Comparison of ENCODE assay signal across 24 cellular contexts in the genomic region with DNA sequence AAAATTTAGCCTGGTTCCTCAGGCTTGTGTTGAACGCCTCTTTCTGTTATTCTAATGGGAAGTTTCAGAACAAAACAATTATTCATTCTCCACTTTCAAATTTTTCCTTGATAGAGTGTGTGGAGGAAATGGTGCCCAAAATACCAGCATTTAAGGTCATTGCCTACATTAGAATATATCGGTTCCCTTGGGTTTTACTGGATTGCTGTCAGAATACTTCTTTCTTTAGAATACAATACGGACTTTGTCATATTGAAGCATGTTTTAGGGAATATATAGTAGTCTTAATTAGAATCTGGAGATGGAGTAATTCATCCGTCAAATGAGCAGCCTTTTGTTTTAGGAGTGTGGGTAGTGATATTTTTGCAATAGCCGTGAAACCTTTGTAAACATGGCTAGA. TPM values are rescaled to one million over a fixed set of nuclear protein-coding genes. Genes with fewer than 3 reads are reported as not detected.
DNase-seq lines count a peak whose midpoint lies in the region; ATAC-seq, FAIRE-seq and TF ChIP-seq lines count a peak whose summit lies in the region.
"Had no signal": no experiment of that assay in that cellular context is flagged by ENCODE, and none has a peak within 500 bp of the region (broad histone marks: within the 10 kb centered on the region; RNA-seq: fewer than 3 reads in every experiment).

No MANE protein-coding gene starts in this region.

- no peak for FAIRE-seq in small intestine (lab: Jason Lieb, UNC)
- FAIRE-seq: A204.1, G401.6, HepG2 had no signal

- H3K27ac Mint-ChIP-seq in chondrocyte (ENCODE audit: unreplicated experiment): peak overlapping the region; percentile 96
- peak overlapping the region in 2 of 3 experiments; percentile 5 to 24 for H3K27ac Mint-ChIP-seq in nephron
- peak overlapping the region; percentile 38 for H3K27ac Mint-ChIP-seq in stimulated activated naive B cell treated with anti-CD40 and anti-IgM and Interleukin-4, amounts not matched to agents 10 μg/mL and 1 μg/mL and 100 μg/mL, for 72 hours
- H3K27ac Mint-ChIP-seq: CD8-positive, alpha-beta T cell had no signal

- H3K27me3 Mint-ChIP-seq in chondrocyte (ENCODE audit: low read depth): no peaks in the 10 kb centered on the region
- H3K27me3 Mint-ChIP-seq in nephron (ENCODE audit: low read depth): no peaks in the 10 kb centered on the region
- H3K27me3 Mint-ChIP-seq in stimulated activated naive B cell treated with anti-CD40 and anti-IgM and Interleukin-4, amounts not matched to agents 10 μg/mL and 1 μg/mL and 100 μg/mL, for 72 hours: no peaks in the 10 kb centered on the region

- TF ChIP-seq CTCF in chondrocyte (IDR thresholded peaks at IDR 0.05): no peak
- no peak for TF ChIP-seq CTCF in nephron (IDR thresholded peaks at IDR 0.05; ENCODE audit: unreplicated experiment in 3 of 3)

- no peak for ATAC-seq in stimulated activated naive B cell treated with anti-CD40 and anti-IgM and Interleukin-4, amounts not matched to agents 10 μg/mL and 1 μg/mL and 100 μg/mL, for 72 hours (replicated peaks)
- ATAC-seq in HG03159 (IDR thresholded peaks at IDR 0.05; ENCODE audit: unreplicated experiment) (no peak), GM21737 (IDR thresholded peaks at IDR 0.05; ENCODE audit: unreplicated experiment) (no peak)
- ATAC-seq: CD8-positive, alpha-beta T cell; HCT116; HepG2 had no signal

- H3K36me3 ChIP-seq in SJSA1: peaks cover 9% of the 10 kb centered on the region
- H3K36me3 ChIP-seq in small intestine (ENCODE audit: control insufficient read depth in 2 of 2, insufficient read depth in 2 of 2, low read length in 2 of 2): no peaks in the 10 kb centered on the region

- H3K4me1 Mint-ChIP-seq in chondrocyte (ENCODE audit: low read depth) (peaks cover 49% of the 10 kb centered on the region), nephron (peaks cover 24% of the 10 kb centered on the region)
- H3K4me1 Mint-ChIP-seq in stimulated activated naive B cell treated with anti-CD40 and anti-IgM and Interleukin-4, amounts not matched to agents 10 μg/mL and 1 μg/mL and 100 μg/mL, for 72 hours: peaks cover 10 to 21% of the 10 kb centered on the region in 2 donors
- H3K4me1 Mint-ChIP-seq: CD14-positive monocyte had no signal

- no peaks in the 10 kb centered on the region for H3K27me3 ChIP-seq in SJSA1 (replicated peaks)
- H3K27me3 ChIP-seq in small intestine (ENCODE audit: control insufficient read depth in 2 of 2, insufficient read depth in 2 of 2, low read length in 2 of 2): no peaks in the 10 kb centered on the region
- H3K27me3 ChIP-seq: BLaER1 had no signal

- DNase-seq in SJSA1 (ENCODE audit: low read depth in 1 of 2, low spot score in 2 of 2): no peak
- DNase-seq in chondrocyte (ENCODE audit: low spot score): no peak
- DNase-seq in stimulated activated naive B cell treated with anti-CD40 and anti-IgM and Interleukin-4, amounts not matched to agents 10 μg/mL and 1 μg/mL and 100 μg/mL, for 72 hours: no peak
- no peak for DNase-seq in small intestine
- DNase-seq in retina: no peak
- DNase-seq: ACHN; AML-193; CD8-positive, alpha-beta T cell; COR-L47; DMS 273 treated with DMSO at 0.1 percent for 48 hours; DMS53; GOT3; H7; KG1 had no signal

- peaks cover 2% of the 10 kb centered on the region for H3K36me3 Mint-ChIP-seq in chondrocyte (ENCODE audit: low read depth)
- H3K36me3 Mint-ChIP-seq in nephron (ENCODE audit: low read depth): peaks cover 14% of the 10 kb centered on the region
- H3K36me3 Mint-ChIP-seq in stimulated activated naive B cell treated with anti-CD40 and anti-IgM and Interleukin-4, amounts not matched to agents 10 μg/mL and 1 μg/mL and 100 μg/mL, for 72 hours: peaks cover 7 to 18% of the 10 kb centered on the region in 2 donors
- H3K36me3 Mint-ChIP-seq: CD8-positive, alpha-beta T cell had no signal

- no peak overlapping the region for H3K4me3 Mint-ChIP-seq in chondrocyte (ENCODE audit: unreplicated experiment)
- H3K4me3 Mint-ChIP-seq in nephron: no peak overlapping the region
- no peak overlapping the region for H3K4me3 Mint-ChIP-seq in stimulated activated naive B cell treated with anti-CD40 and anti-IgM and Interleukin-4, amounts not matched to agents 10 μg/mL and 1 μg/mL and 100 μg/mL, for 72 hours
- H3K4me3 Mint-ChIP-seq: CD14-positive monocyte; CD8-positive, alpha-beta T cell; HFFc6 had no signal

- H3K9me3 Mint-ChIP-seq in chondrocyte (ENCODE audit: low read depth) (no peaks in the 10 kb centered on the region), nephron (no peaks in the 10 kb centered on the region)
- H3K9me3 Mint-ChIP-seq in stimulated activated naive B cell treated with anti-CD40 and anti-IgM and Interleukin-4, amounts not matched to agents 10 μg/mL and 1 μg/mL and 100 μg/mL, for 72 hours: no peaks in the 10 kb centered on the region
- H3K9me3 Mint-ChIP-seq: CD14-positive monocyte; CD8-positive, alpha-beta T cell; HFFc6 had no signal

- WGBS in small intestine, 3 donors: 78 to 92% (median 85%) methylated on average over 5 of the region's 5 CpGs

- peaks cover 21% of the 10 kb centered on the region for H3K4me1 ChIP-seq in SJSA1 (replicated peaks)
- peaks cover 2 to 3% of the 10 kb centered on the region in 2 donors for H3K4me1 ChIP-seq in small intestine (ENCODE audit: control insufficient read depth in 2 of 2, insufficient read depth in 1 of 2, low read depth in 1 of 2, low read length in 1 of 2)
- H3K4me1 ChIP-seq: BLaER1 had no signal

- H3K9me3 ChIP-seq in SJSA1 (replicated peaks) (no peaks in the 10 kb centered on the region), small intestine (ENCODE audit: control insufficient read depth, low read depth) (no peaks in the 10 kb centered on the region)

- H3K27ac ChIP-seq in SJSA1: peak overlapping the region; percentile 77; the same call in 1 of the 2 replicates
- no peak overlapping the region for H3K27ac ChIP-seq in small intestine (ENCODE audit: low read depth in 1 of 2, low read length in 1 of 2)
- H3K27ac ChIP-seq: BLaER1 had no signal

- H3K4me3 ChIP-seq in SJSA1 (no peak overlapping the region), small intestine (ENCODE audit: low read depth in 1 of 2, low read length in 2 of 2) (no peak overlapping the region)
- H3K4me3 ChIP-seq: BLaER1 had no signal

RNA-seq across cellular contexts. Expression of gene LIMS1, which starts 13.3 kb away (rescaled TPM):
- total RNA-seq in SJSA1 (2014; rRNA removed; shearing (Covaris generic)): 106 and 169 TPM in 2 replicates
- total RNA-seq in chondrocyte: 101 to 148 TPM (median 145 TPM) in 3 replicates
- 10 to 100 TPM in 2 of 3 donors, 1 to 10 TPM in 1; 8.3 to 22.2 (median 21.3) TPM for polyA plus RNA-seq in small intestine

Comparison
In these comparisons a context has a peak if more than half of its experiments do, and no peak if none do; other contexts are left out.
1. H3K27ac Mint-ChIP-seq: peak in every context shown above with its lines; median percentile 96 in chondrocyte; 38 in stimulated activated naive B cell treated with anti-CD40 and anti-IgM and Interleukin-4, amounts not matched to agents 10 μg/mL and 1 μg/mL and 100 μg/mL, for 72 hours; 14 in nephron.